In genomic region chr16:19601083-19601976, GRCh38 we compare ENCODE assay signal across 1 cellular context.
A peak's percentile ranks its signal among the peaks of the same experiment; 100 is the strongest.
TF ChIP-seq lines count a peak whose summit lies in the region.

No MANE protein-coding gene starts in this region.

TF ChIP-seq in HepG2, 621 proteins besides CTCF, POLR2A, EP300 and RAD21 (continued from another document):
- no peak for TF ChIP-seq ZNF18 (CRISPR knock-in tag; IDR thresholded peaks at IDR 0.05; ENCODE audit: insufficient replicate concordance)
- no peak for TF ChIP-seq ZBTB34 (CRISPR knock-in tag; IDR thresholded peaks at IDR 0.05)
- no peak for TF ChIP-seq HHEX (CRISPR knock-in tag; IDR thresholded peaks at IDR 0.05)
- TF ChIP-seq TEAD3 (CRISPR knock-in tag; optimal IDR thresholded peaks at IDR 0.05; ENCODE audit: borderline replicate concordance): peak; percentile 35
- TF ChIP-seq TBL1XR1 (IDR thresholded peaks at IDR 0.05; ENCODE audit: borderline replicate concordance, low read length, partially characterized antibody): no peak
- no peak for TF ChIP-seq POLR2AphosphoS5 (IDR thresholded peaks at IDR 0.05; ENCODE audit: low read depth, low read length)
- TF ChIP-seq MTF2 (CRISPR knock-in tag; IDR thresholded peaks at IDR 0.05; ENCODE audit: borderline replicate concordance): no peak
- TF ChIP-seq ZNF572 (CRISPR knock-in tag; IDR thresholded peaks at IDR 0.05): 0 out of 2 replicates have a peak, but pooled peaks have one; percentile 53
- peak; percentile 12; the same call in 1 of the 2 replicates for TF ChIP-seq THAP11 (CRISPR knock-in tag; IDR thresholded peaks at IDR 0.05)
- peak; percentile 63; the same call in 1 of the 2 replicates for TF ChIP-seq MIXL1 (CRISPR knock-in tag; IDR thresholded peaks at IDR 0.05)
- TF ChIP-seq ZNF10 (CRISPR knock-in tag; IDR thresholded peaks at IDR 0.05; ENCODE audit: borderline replicate concordance, low read depth): no peak
- TF ChIP-seq STAG1 (CRISPR knock-in tag; IDR thresholded peaks at IDR 0.05): peak; percentile 99
- TF ChIP-seq AGO1 (IDR thresholded peaks at IDR 0.05; ENCODE audit: low read depth, low read length, poor library complexity, severe bottlenecking): no peak
- no peak for TF ChIP-seq SOX6 (IDR thresholded peaks at IDR 0.05)
- TF ChIP-seq SOX6 (CRISPR knock-in tag; IDR thresholded peaks at IDR 0.05): 0 out of 2 replicates have a peak, but pooled peaks have one; percentile 22
- peak; percentile 57; the same call in 1 of the 2 replicates for TF ChIP-seq ZNF501 (CRISPR knock-in tag; IDR thresholded peaks at IDR 0.05)
- no peak for TF ChIP-seq HINFP (CRISPR knock-in tag; IDR thresholded peaks at IDR 0.05; ENCODE audit: low read depth)
- no peak for TF ChIP-seq ZNF232 (CRISPR knock-in tag; IDR thresholded peaks at IDR 0.05; ENCODE audit: borderline replicate concordance)
- TF ChIP-seq ZNF891 (CRISPR knock-in tag; IDR thresholded peaks at IDR 0.05): no peak
- 0 out of 2 replicates have a peak, but pooled peaks have one; percentile 18 for TF ChIP-seq TBX2 (CRISPR knock-in tag; IDR thresholded peaks at IDR 0.05; ENCODE audit: borderline replicate concordance)
- TF ChIP-seq MAFK (conservative IDR thresholded peaks at IDR 0.05 in 1 of 2, IDR thresholded peaks at IDR 0.05 in 1 of 2; ENCODE audit: low read length in 2 of 2): no peak
- TF ChIP-seq SMC3 (IDR thresholded peaks at IDR 0.05; ENCODE audit: low read length): peak; percentile 99
- TF ChIP-seq ZNF816 (CRISPR knock-in tag; IDR thresholded peaks at IDR 0.05; ENCODE audit: borderline replicate concordance): no peak
- TF ChIP-seq IRF2 (CRISPR knock-in tag; IDR thresholded peaks at IDR 0.05): 0 out of 2 replicates have a peak, but pooled peaks have one; percentile 21
- TF ChIP-seq ZNF350 (CRISPR knock-in tag; IDR thresholded peaks at IDR 0.05; ENCODE audit: borderline replicate concordance, low read depth): peak; percentile 39; the same call in 1 of the 2 replicates
- TF ChIP-seq JUN (CRISPR knock-in tag; IDR thresholded peaks at IDR 0.05): no peak
- TF ChIP-seq CCAR2 (optimal IDR thresholded peaks at IDR 0.05; ENCODE audit: low read depth, low read length): no peak
- 0 out of 2 replicates have a peak, but pooled peaks have one; percentile 50 for TF ChIP-seq ZNF354B (CRISPR knock-in tag; IDR thresholded peaks at IDR 0.05)
- 0 out of 2 replicates have a peak, but pooled peaks have one; percentile 54 for TF ChIP-seq ATF6 (CRISPR knock-in tag; conservative IDR thresholded peaks at IDR 0.05)
- peak; percentile 43; the same call in 1 of the 2 replicates for TF ChIP-seq MYPOP (CRISPR knock-in tag; IDR thresholded peaks at IDR 0.05)
- no peak for TF ChIP-seq MXD1 (CRISPR knock-in tag; IDR thresholded peaks at IDR 0.05)
- TF ChIP-seq ZNF616 (CRISPR knock-in tag; IDR thresholded peaks at IDR 0.05; ENCODE audit: low read depth): no peak
